13 cellular contexts compared by ENCODE assay signal in genomic region chr6:157757430-157758403, GRCh38.
DNase-seq lines count a peak whose midpoint lies in the region; ATAC-seq and TF ChIP-seq lines count a peak whose summit lies in the region.
"Had no signal": no experiment of that assay in that cellular context is flagged by ENCODE, and none has a peak within 500 bp of the region (broad histone marks: within the 10 kb centered on the region; RNA-seq: fewer than 3 reads in every experiment).

No MANE protein-coding gene starts in this region.

- H3K4me3 ChIP-seq in left lung (no peak overlapping the region), subcutaneous abdominal adipose tissue (ENCODE audit: low read depth in 1 of 5, low read length in 5 of 5) (no peak overlapping the region)
- H3K4me3 ChIP-seq: lung, pancreas had no signal

- peaks cover 7 to 48% of the 10 kb centered on the region in 2 donors for H3K4me1 ChIP-seq in left lung
- peaks cover 10 to 54% (median 41%) of the 10 kb centered on the region in 5 donors for H3K4me1 ChIP-seq in subcutaneous abdominal adipose tissue (ENCODE audit: control insufficient read depth in 5 of 5, insufficient read depth in 5 of 5, low read length in 5 of 5)

- H3K4me1 Mint-ChIP-seq in activated naive CD4-positive, alpha-beta T cell treated with anti-CD3 and anti-CD28 coated beads, Interleukin-2, amount 50 U/mL, for 24 hours, result peaks cover 94% of the 10 kb centered on the region

- peaks cover 4% of the 10 kb centered on the region for H3K9me3 Mint-ChIP-seq in activated naive CD4-positive, alpha-beta T cell treated with anti-CD3 and anti-CD28 coated beads, Interleukin-2, amount 50 U/mL, for 24 hours
- H3K9me3 Mint-ChIP-seq: IgD-negative memory B cell had no signal

- H3K9me3 ChIP-seq in left lung (no peaks in the 10 kb centered on the region), subcutaneous abdominal adipose tissue (ENCODE audit: control insufficient read depth in 5 of 5, low read length in 5 of 5) (peaks cover 0 to 3% (median 0%) of the 10 kb centered on the region in 5 donors)
- H3K9me3 ChIP-seq: pancreas had no signal

- peaks cover 10% of the 10 kb centered on the region for H3K36me3 Mint-ChIP-seq in activated naive CD4-positive, alpha-beta T cell treated with anti-CD3 and anti-CD28 coated beads, Interleukin-2, amount 50 U/mL, for 24 hours

- no peak for TF ChIP-seq CTCF in VCaP (conservative IDR thresholded peaks at IDR 0.05)
- no peak for TF ChIP-seq CTCF in left lung (IDR thresholded peaks at IDR 0.05)

- H3K27me3 Mint-ChIP-seq in activated naive CD4-positive, alpha-beta T cell treated with anti-CD3 and anti-CD28 coated beads, Interleukin-2, amount 50 U/mL, for 24 hours, result no peaks in the 10 kb centered on the region

- H3K27me3 ChIP-seq in left lung, result peaks cover 0 to 14% of the 10 kb centered on the region in 2 donors
- no peaks in the 10 kb centered on the region for H3K27me3 ChIP-seq in subcutaneous abdominal adipose tissue (ENCODE audit: control insufficient read depth in 5 of 5, insufficient read depth in 4 of 5, low read length in 5 of 5)
- H3K27me3 ChIP-seq: pancreas had no signal

- H3K4me3 Mint-ChIP-seq in activated naive CD4-positive, alpha-beta T cell treated with anti-CD3 and anti-CD28 coated beads, Interleukin-2, amount 50 U/mL, for 24 hours, result no peak overlapping the region

- H3K9ac ChIP-seq in subcutaneous abdominal adipose tissue (ENCODE audit: low read length in 5 of 5), result no peak overlapping the region

- no peak for DNase-seq in activated naive CD4-positive, alpha-beta T cell (lab: John Stamatoyannopoulos, UW)
- no peak for DNase-seq in left lung
- no peak for DNase-seq in nucleus accumbens (lab: John Stamatoyannopoulos, UW)
- no peak for DNase-seq in SKM-1 treated with dmso at 0.1 percent for 144 hours (lab: John Stamatoyannopoulos, UW; ENCODE audit: unreplicated experiment)
- DNase-seq: activated CD4-positive, CD25-positive, alpha-beta regulatory T cell treated with anti-CD3 and anti-CD28 coated beads, Interleukin-2, amount 50 U/mL, for 72 hours; activated effector memory CD4-positive, alpha-beta T cell treated with anti-CD3 and anti-CD28 coated beads, Interleukin-2, amount 50 U/mL, for 16 hours had no signal

- peak; percentile 9 for ATAC-seq in left lung
- no peak for ATAC-seq in SK-N-SH treated with all-trans-retinoic acid at 6 μM for 48 hours

- peak overlapping the region; percentile 99 for H3K27ac Mint-ChIP-seq in activated naive CD4-positive, alpha-beta T cell treated with anti-CD3 and anti-CD28 coated beads, Interleukin-2, amount 50 U/mL, for 24 hours

- H3K27ac ChIP-seq in VCaP (peak overlapping the region; percentile 80), left lung (no peak overlapping the region), subcutaneous abdominal adipose tissue (ENCODE audit: low read depth, low read length) (peak overlapping the region; percentile 45)
- H3K27ac ChIP-seq: pancreas had no signal

- H3K36me3 ChIP-seq in left lung, result no peaks in the 10 kb centered on the region
- H3K36me3 ChIP-seq in subcutaneous abdominal adipose tissue (ENCODE audit: control insufficient read depth in 5 of 5, insufficient read depth in 5 of 5, low read length in 5 of 5), result no peaks in the 10 kb centered on the region
- H3K36me3 ChIP-seq: pancreas had no signal

- intact Hi-C loops in left lung (cut with DNase I), result loop anchor here in 1 of 2 donors (5.0 kb wide), 1 partner anchor 120 kb away; no protein-coding TSS in a partner anchor

TF ChIP-seq in SK-N-SH treated with all-trans-retinoic acid at 6 μM for 48 hours, 23 proteins besides CTCF, POLR2A, EP300 and RAD21:
- TF ChIP-seq ZC3H10 (CRISPR knock-in tag; IDR thresholded peaks at IDR 0.05) (no peak), ZNF70 (CRISPR knock-in tag; IDR thresholded peaks at IDR 0.05) (no peak), ISL1 (CRISPR knock-in tag; IDR thresholded peaks at IDR 0.05) (no peak), ZNF565 (CRISPR knock-in tag; conservative IDR thresholded peaks at IDR 0.05; ENCODE audit: low read depth) (no peak), POU6F1 (CRISPR knock-in tag; IDR thresholded peaks at IDR 0.05; ENCODE audit: borderline replicate concordance, low read depth) (no peak), ZFP3 (CRISPR knock-in tag; IDR thresholded peaks at IDR 0.05) (no peak), PPARA (CRISPR knock-in tag; IDR thresholded peaks at IDR 0.05; ENCODE audit: borderline replicate concordance) (no peak), GLIS3 (CRISPR knock-in tag; IDR thresholded peaks at IDR 0.05) (no peak), SNAI2 (CRISPR knock-in tag; IDR thresholded peaks at IDR 0.05) (no peak), CREB5 (CRISPR knock-in tag; IDR thresholded peaks at IDR 0.05; ENCODE audit: low read depth) (no peak), TOX (CRISPR knock-in tag; IDR thresholded peaks at IDR 0.05; ENCODE audit: borderline replicate concordance) (no peak), TCF4 (CRISPR knock-in tag; IDR thresholded peaks at IDR 0.05; ENCODE audit: borderline replicate concordance) (no peak), ZNF8 (CRISPR knock-in tag; IDR thresholded peaks at IDR 0.05) (no peak), OSR1 (CRISPR knock-in tag; IDR thresholded peaks at IDR 0.05) (no peak)
- TF ChIP-seq, protein P1, sequence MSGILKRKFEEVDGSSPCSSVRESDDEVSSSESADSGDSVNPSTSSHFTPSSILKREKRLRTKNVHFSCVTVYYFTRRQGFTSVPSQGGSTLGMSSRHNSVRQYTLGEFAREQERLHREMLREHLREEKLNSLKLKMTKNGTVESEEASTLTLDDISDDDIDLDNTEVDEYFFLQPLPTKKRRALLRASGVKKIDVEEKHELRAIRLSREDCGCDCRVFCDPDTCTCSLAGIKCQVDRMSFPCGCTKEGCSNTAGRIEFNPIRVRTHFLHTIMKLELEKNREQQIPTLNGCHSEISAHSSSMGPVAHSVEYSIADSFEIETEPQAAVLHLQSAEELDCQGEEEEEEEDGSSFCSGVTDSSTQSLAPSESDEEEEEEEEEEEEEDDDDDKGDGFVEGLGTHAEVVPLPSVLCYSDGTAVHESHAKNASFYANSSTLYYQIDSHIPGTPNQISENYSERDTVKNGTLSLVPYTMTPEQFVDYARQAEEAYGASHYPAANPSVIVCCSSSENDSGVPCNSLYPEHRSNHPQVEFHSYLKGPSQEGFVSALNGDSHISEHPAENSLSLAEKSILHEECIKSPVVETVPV (CRISPR knock-in tag; IDR thresholded peaks at IDR 0.05), result no peak

Comparison
In these comparisons a context has a peak if more than half of its experiments do, and no peak if none do; other contexts are left out.
1. H3K27ac ChIP-seq: peak in VCaP (single experiment) and subcutaneous abdominal adipose tissue (single experiment); none in left lung (0 of 2).